3 cellular contexts compared by ENCODE assay signal in the genomic region with DNA sequence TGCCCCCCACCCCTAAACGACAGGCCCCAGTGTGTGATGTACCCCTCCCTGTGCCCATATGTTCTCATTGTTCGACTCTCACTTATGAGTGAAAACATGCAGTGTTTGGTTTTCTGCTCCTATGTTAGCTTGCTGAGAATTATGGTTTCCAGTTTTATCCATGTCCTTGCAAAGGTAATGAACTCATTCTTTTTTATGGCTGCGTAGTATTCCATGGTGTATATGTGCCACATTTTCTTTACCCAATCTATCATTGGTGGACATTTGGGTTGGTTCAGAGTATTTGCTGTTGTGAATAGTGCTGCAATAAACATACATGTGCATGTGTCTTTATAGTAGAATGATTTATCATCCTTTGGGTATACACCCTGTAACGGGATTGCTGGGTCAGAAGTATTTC. TPM values are rescaled to one million over a fixed set of nuclear protein-coding genes. Genes with fewer than 3 reads are reported as not detected.
DNase-seq lines count a peak whose midpoint lies in the region; ATAC-seq, FAIRE-seq and TF ChIP-seq lines count a peak whose summit lies in the region.
"Not testable (repeated sequence)": the region's sequence is repeated elsewhere in the genome, so short reads cannot be mapped to it uniquely, and the experiment has no call there.

No MANE protein-coding gene starts in this region.

- ATAC-seq in K562, HepG2: not testable (repeated sequence)

- not testable (repeated sequence) for H4K20me1 ChIP-seq in K562 (replicated peaks; ENCODE audit: control insufficient read depth, insufficient read depth, low read length); HepG2 (ENCODE audit: insufficient read depth, low read length)

- BruUV-seq in K562 (replicated peaks; lab: Mats Ljungman, UMichigan); HepG2 (replicated peaks; lab: Mats Ljungman, UMichigan): not testable (repeated sequence)

- POLR2A ChIA-PET in HEK293 (lab: Yijun Ruan, JAX); K562 (lab: Yijun Ruan, JAX); HepG2 (lab: Yijun Ruan, JAX): not testable (repeated sequence)

- CTCF ChIA-PET in HEK293 (lab: Yijun Ruan, JAX); HepG2 (lab: Yijun Ruan, JAX; ENCODE audit: low intra/inter-chr PET ratio, low total read pairs): not testable (repeated sequence)
- CTCF ChIA-PET in K562 (lab: Yijun Ruan, JAX; ENCODE audit: low intra/inter-chr PET ratio): interaction anchor here (0.6 kb wide), 1 partner anchor 9 kb away, joined by 3 read pairs; no protein-coding TSS in a partner anchor

- H3K9me3 ChIP-seq in HEK293 (ENCODE audit: control insufficient read depth, insufficient read depth, low read depth, low read length); K562 (replicated peaks; ENCODE audit: control insufficient read depth, insufficient read depth, low read depth, low read length); HepG2 (ENCODE audit: low read length): not testable (repeated sequence)

- not testable (repeated sequence) for H3K79me2 ChIP-seq in K562 (ENCODE audit: control insufficient read depth, insufficient read depth, low read length); HepG2 (ENCODE audit: insufficient read depth, low read length)

- in situ Hi-C loops in K562 (cut with MboI): not testable (repeated sequence)
- in situ Hi-C loops in HepG2 (cut with HindIII; ENCODE audit: extremely low pct_ligation_motif_present, low pct_unique_long_range_greater_than_20kb): loop anchor here (25.0 kb wide), 1 partner anchor 659 kb away; no protein-coding TSS in a partner anchor

- H3K4me3 ChIP-seq in HEK293 (ENCODE audit: low read depth, low read length); K562; HepG2 (replicated peaks in 1 of 3; ENCODE audit: insufficient read depth in 1 of 3, low read depth in 2 of 3, low read length in 3 of 3): not testable (repeated sequence)

- H3K27ac ChIP-seq in HEK293 (ENCODE audit: extremely low read depth, low read depth, low read length); K562 (ENCODE audit: extremely low read depth, low read depth, low read length); HepG2 (ENCODE audit: extremely low read length, insufficient read depth, low read length): not testable (repeated sequence)

- H3K9ac ChIP-seq in K562 (ENCODE audit: insufficient read depth in 1 of 2, low read depth in 2 of 2, low read length in 2 of 2); HepG2 (ENCODE audit: insufficient read depth, low read depth, low read length): not testable (repeated sequence)

- not testable (repeated sequence) for FAIRE-seq in K562 (lab: Jason Lieb, UNC)
- FAIRE-seq in HepG2 (lab: Jason Lieb, UNC): peak; percentile 28

- 4% methylated on average over 4 of the region's 4 CpGs for WGBS in K562 (ENCODE audit: insufficient coverage, low coverage, missing lambda C conversion rate)
- WGBS in HepG2 (ENCODE audit: low lambda C conversion rate): 93% methylated on average over 4 of the region's 4 CpGs

- H3K4me2 ChIP-seq in K562 (ENCODE audit: insufficient read depth, low read length); HepG2 (ENCODE audit: low read depth, low read length): not testable (repeated sequence)

- not testable (repeated sequence) for H2AFZ ChIP-seq in K562 (ENCODE audit: low read depth, low read length); HepG2 (ENCODE audit: low read length)

- not testable (repeated sequence) for TF ChIP-seq EP300 in K562 (IDR thresholded peaks at IDR 0.05; ENCODE audit: low read length); HepG2 (IDR thresholded peaks at IDR 0.05; ENCODE audit: low read depth in 2 of 2, low read length in 2 of 2); HepG2 (CRISPR knock-in tag; IDR thresholded peaks at IDR 0.05; ENCODE audit: borderline replicate concordance)

- TF ChIP-seq POLR2A in K562 (conservative IDR thresholded peaks at IDR 0.05); HepG2 (IDR thresholded peaks at IDR 0.05; ENCODE audit: insufficient read depth in 1 of 2, low read depth in 2 of 2, low read length in 2 of 2): not testable (repeated sequence)

- not testable (repeated sequence) for H3K4me1 ChIP-seq in HEK293 (ENCODE audit: control insufficient read depth, insufficient read depth, low read length); K562 (replicated peaks in 1 of 2; ENCODE audit: control insufficient read depth in 2 of 2, insufficient read depth in 2 of 2, low read length in 2 of 2); HepG2 (ENCODE audit: insufficient read depth, low read length)

- intact Hi-C loops in K562 (cut with micrococcal nuclease); HepG2 (cut with micrococcal nuclease; ENCODE audit: unreplicated experiment): not testable (repeated sequence)

- H3K27me3 ChIP-seq in K562 (ENCODE audit: control insufficient read depth in 2 of 2, insufficient read depth in 2 of 2, low read length in 2 of 2): peaks cover 3 to 18% of the 10 kb centered on the region in 2 experiments; a peak in 3 of 5 replicates
- not testable (repeated sequence) for H3K27me3 ChIP-seq in HepG2 (ENCODE audit: control insufficient read depth in 1 of 2, insufficient read depth in 2 of 2, low read length in 2 of 2)

- DNase-seq in K562 (ENCODE audit: extremely low read depth in 1 of 4, low spot score in 3 of 4); HepG2 (ENCODE audit: low spot score): not testable (repeated sequence)

- not testable (repeated sequence) for TF ChIP-seq RAD21 in K562 (CRISPR knock-in tag; conservative IDR thresholded peaks at IDR 0.05 in 1 of 2, IDR thresholded peaks at IDR 0.05 in 1 of 2); HepG2 (CRISPR knock-in tag; IDR thresholded peaks at IDR 0.05)

- not testable (repeated sequence) for H3K9me1 ChIP-seq in K562 (ENCODE audit: control insufficient read depth, insufficient read depth, low read length)

- not testable (repeated sequence) for H3K36me3 ChIP-seq in HEK293 (ENCODE audit: control insufficient read depth in 2 of 2, insufficient read depth in 1 of 2, low read length in 2 of 2); K562 (ENCODE audit: control insufficient read depth, insufficient read depth, low read length); HepG2 (replicated peaks in 1 of 2; ENCODE audit: control insufficient read depth in 1 of 2, insufficient read depth in 2 of 2, low read length in 2 of 2)

- TF ChIP-seq CTCF in HEK293 (tag by site-specific recombination; IDR thresholded peaks at IDR 0.05); K562 (IDR thresholded peaks at IDR 0.05 in 2 of 3, conservative IDR thresholded peaks at IDR 0.05 in 1 of 3; ENCODE audit: insufficient read depth in 2 of 3, low read depth in 1 of 3, low read length in 3 of 3); HepG2 (CRISPR knock-in tag; IDR thresholded peaks at IDR 0.05): not testable (repeated sequence)

RNA-seq across cellular contexts. Expression of a gene that starts 40.7 kb away (rescaled TPM):
- 58.2 and 174 TPM in 2 replicates for total RNA-seq in K562 (2011; cell fraction: chromatin; rRNA removed; ENCODE audit: low replicate concordance)
- total RNA-seq in K562 (2011; cell fraction: nucleolus; rRNA removed): 23.0 and 40.7 TPM in 2 replicates
- 108 and 223 TPM in 2 replicates for total RNA-seq in K562 (2011; cell fraction: nucleoplasm; rRNA removed)
- 61.4 and 67.0 TPM in 2 replicates for total RNA-seq in K562 (2014; rRNA removed)
- 181 and 229 TPM in 2 replicates for total RNA-seq in K562 (2014; rRNA removed; fragmentation: Illumina TruSeq; extraction: Trizol)
- 136 and 157 TPM in 2 replicates for total RNA-seq in K562 (2015; rRNA removed; fragmentation: Illumina TruSeq; extraction: Trizol)
- total RNA-seq in K562 (2021): 176 and 192 TPM in 2 replicates
- polyA plus RNA-seq in K562 (2011; rRNA removed): 103 and 186 TPM in 2 replicates
- 14.9 and 28.2 TPM in 2 replicates for polyA plus RNA-seq in K562 (2011; cell fraction: cytosol; rRNA removed)
- 25.5 and 44.4 TPM in 2 replicates for polyA plus RNA-seq in K562 (2011; cell fraction: nucleus; rRNA removed)
- 85.9 and 97.2 TPM in 2 replicates for polyA plus RNA-seq in K562 (2012)
- polyA plus RNA-seq in K562 (2014; fragmentation: Illumina TruSeq; extraction: Trizol): 149 and 156 TPM in 2 replicates
- 100 to 1,000 TPM; 352 to 524 TPM for polyA plus RNA-seq in K562 (2014; fragmentation: Nextera tagmentation; extraction: Ambion mirVana)
- polyA plus RNA-seq in K562 (2014; rRNA removed): 93.3 and 121 TPM in 2 replicates
- 174 and 178 TPM in 2 replicates for polyA minus RNA-seq in K562 (2011; rRNA and poly(A)+ RNA removed)
- polyA minus RNA-seq in K562 (2011; cell fraction: cytosol; rRNA and poly(A)+ RNA removed): 46.7 and 58.6 TPM in 2 replicates
- polyA minus RNA-seq in K562 (2011; cell fraction: nucleus; rRNA and poly(A)+ RNA removed): 55.1 and 81.4 TPM in 2 replicates
- 199 and 286 TPM in 2 replicates for total RNA-seq in HepG2 (2016; rRNA removed; fragmentation: Illumina TruSeq; extraction: Trizol)
- total RNA-seq in HepG2 (2016; cell fraction: cytosol; rRNA removed; fragmentation: Illumina TruSeq; extraction: Trizol; ENCODE audit: low read depth): 24.4 and 27.4 TPM in 2 replicates
- 185 and 316 TPM in 2 replicates for total RNA-seq in HepG2 (2016; cell fraction: insoluble cytoplasmic fraction; rRNA removed; fragmentation: Illumina TruSeq; extraction: Trizol)
- total RNA-seq in HepG2 (2016; cell fraction: membrane; rRNA removed; fragmentation: Illumina TruSeq; extraction: Trizol): 84.0 and 101 TPM in 2 replicates
- 80.2 and 86.7 TPM in 2 replicates for total RNA-seq in HepG2 (2016; cell fraction: nucleus; rRNA removed; fragmentation: Illumina TruSeq; extraction: Trizol)
- 30.6 and 38.4 TPM in 2 replicates for polyA plus RNA-seq in HepG2 (2011; rRNA removed)
- polyA plus RNA-seq in HepG2 (2011; cell fraction: cytosol; rRNA removed): 13.6 and 23.2 TPM in 2 replicates
- 7.4 and 12.5 TPM in 2 replicates for polyA plus RNA-seq in HepG2 (2011; cell fraction: nucleus; rRNA removed)
- 60.2 and 71.6 TPM in 2 replicates for polyA plus RNA-seq in HepG2 (2012)
- 19.1 TPM in 2 replicates for polyA plus RNA-seq in HepG2 (2016; cell fraction: cytosol; fragmentation: Illumina TruSeq; extraction: Trizol; ENCODE audit: low read depth)
- 177 and 188 TPM in 2 replicates for polyA plus RNA-seq in HepG2 (2016; cell fraction: insoluble cytoplasmic fraction; fragmentation: Illumina TruSeq; extraction: Trizol; ENCODE audit: low read depth)
- polyA plus RNA-seq in HepG2 (2016; cell fraction: membrane; fragmentation: Illumina TruSeq; extraction: Trizol; ENCODE audit: low read depth): 37.6 and 44.7 TPM in 2 replicates
- polyA plus RNA-seq in HepG2 (2016; cell fraction: nucleus; fragmentation: Illumina TruSeq; extraction: Trizol; ENCODE audit: insufficient read depth, low read depth): 56.1 and 58.9 TPM in 2 replicates
- 14.8 and 29.3 TPM in 2 replicates for polyA minus RNA-seq in HepG2 (2011; rRNA and poly(A)+ RNA removed; ENCODE audit: low replicate concordance)
- polyA minus RNA-seq in HepG2 (2011; cell fraction: cytosol; rRNA and poly(A)+ RNA removed): 31.0 and 34.3 TPM in 2 replicates
- polyA minus RNA-seq in HepG2 (2011; cell fraction: nucleus; rRNA and poly(A)+ RNA removed): 77.0 and 95.7 TPM in 2 replicates
